Comparison of ENCODE assay signal across 26 cellular contexts in genomic region chr7:137778511-137778910, GRCh38.
DNase-seq lines count a peak whose midpoint lies in the region; ATAC-seq, FAIRE-seq and TF ChIP-seq lines count a peak whose summit lies in the region.
"Had no signal": no experiment of that assay in that cellular context is flagged by ENCODE, and none has a peak within 500 bp of the region (broad histone marks: within the 10 kb centered on the region; RNA-seq: fewer than 3 reads in every experiment).

No MANE protein-coding gene starts in this region.

- H3K9me3 Mint-ChIP-seq in neural progenitor cell = peaks cover 8% of the 10 kb centered on the region
- no peaks in the 10 kb centered on the region for H3K9me3 Mint-ChIP-seq in stimulated activated effector memory CD8-positive, alpha-beta T cell treated with anti-CD3 and anti-CD28 coated beads, Interleukin-12 subunit alpha, Interleukin-12 subunit beta, amount 100 ng/mL, for 72 hours

- no peak for FAIRE-seq in HepG2 (lab: Jason Lieb, UNC)
- FAIRE-seq: GM12878, GM12892, GM18507 had no signal

- H3K9ac ChIP-seq in HepG2 (ENCODE audit: insufficient read depth, low read depth, low read length) (no peak overlapping the region), neural progenitor cell (no peak overlapping the region)
- H3K9ac ChIP-seq: BLaER1 had no signal

- no peaks in the 10 kb centered on the region for H3K4me1 ChIP-seq in HepG2 (ENCODE audit: insufficient read depth, low read length)
- no peaks in the 10 kb centered on the region for H3K4me1 ChIP-seq in right lobe of liver
- H3K4me1 ChIP-seq in neural progenitor cell = peaks cover 9% of the 10 kb centered on the region
- H3K4me1 ChIP-seq: BE2C, BLaER1 had no signal

- no TSS peak for BruUV-seq in HepG2 (replicated peaks; lab: Mats Ljungman, UMichigan)

- ATAC-seq in HepG2 (no peak), right lobe of liver (no peak), HG03280 (IDR thresholded peaks at IDR 0.05; ENCODE audit: unreplicated experiment) (no peak)
- no peak for ATAC-seq in stimulated activated effector memory CD8-positive, alpha-beta T cell treated with anti-CD3 and anti-CD28 coated beads, Interleukin-12 subunit alpha, Interleukin-12 subunit beta, amount 100 ng/mL, for 72 hours
- ATAC-seq: GM12878 had no signal

- H3K4me3 ChIP-seq in HepG2 (replicated peaks in 1 of 3; ENCODE audit: insufficient read depth in 1 of 3, low read depth in 2 of 3, low read length in 3 of 3) (no peak overlapping the region), right lobe of liver (no peak overlapping the region), neural progenitor cell (no peak overlapping the region)
- H3K4me3 ChIP-seq: BLaER1, GM12878 had no signal

- peaks cover 0 to 11% of the 10 kb centered on the region in 2 experiments; a peak in 3 of 5 replicates for H3K27me3 ChIP-seq in HepG2 (ENCODE audit: control insufficient read depth in 1 of 2, insufficient read depth in 2 of 2, low read length in 2 of 2)
- no peaks in the 10 kb centered on the region for H3K27me3 ChIP-seq in right lobe of liver
- no peaks in the 10 kb centered on the region for H3K27me3 ChIP-seq in neural progenitor cell
- H3K27me3 ChIP-seq: BE2C, BLaER1 had no signal

- H3K36me3 Mint-ChIP-seq in neural progenitor cell = no peaks in the 10 kb centered on the region
- peaks cover 6% of the 10 kb centered on the region for H3K36me3 Mint-ChIP-seq in stimulated activated effector memory CD8-positive, alpha-beta T cell treated with anti-CD3 and anti-CD28 coated beads, Interleukin-12 subunit alpha, Interleukin-12 subunit beta, amount 100 ng/mL, for 72 hours
- H3K36me3 Mint-ChIP-seq: CD14-positive monocyte; CD4-positive, alpha-beta memory T cell; CD4-positive, CD25-positive, alpha-beta regulatory T cell had no signal

- in situ Hi-C loops in HepG2 (cut with HindIII; ENCODE audit: extremely low pct_ligation_motif_present, low pct_unique_long_range_greater_than_20kb) = no loop called here

- CTCF ChIA-PET in HepG2 (lab: Yijun Ruan, JAX; ENCODE audit: low intra/inter-chr PET ratio, low total read pairs) = no interaction called here

- no peak for TF ChIP-seq EP300 in HepG2 (IDR thresholded peaks at IDR 0.05; ENCODE audit: low read depth in 2 of 2, low read length in 2 of 2)
- no peak for TF ChIP-seq EP300 in HepG2 (CRISPR knock-in tag; IDR thresholded peaks at IDR 0.05; ENCODE audit: borderline replicate concordance)

- no peak overlapping the region for H2AFZ ChIP-seq in HepG2 (ENCODE audit: low read length)
- H2AFZ ChIP-seq in neural progenitor cell (replicated peaks) = no peak overlapping the region

- H4K20me1 ChIP-seq in HepG2 (ENCODE audit: insufficient read depth, low read length) (no peaks in the 10 kb centered on the region), neural progenitor cell (ENCODE audit: low read depth) (no peaks in the 10 kb centered on the region)
- H4K20me1 ChIP-seq: BLaER1 had no signal

- TF ChIP-seq POLR2A in HepG2 (IDR thresholded peaks at IDR 0.05; ENCODE audit: insufficient read depth in 1 of 2, low read depth in 2 of 2, low read length in 2 of 2) = no peak
- TF ChIP-seq POLR2A in right lobe of liver (IDR thresholded peaks at IDR 0.05) = no peak

- H3K27ac Mint-ChIP-seq in neural progenitor cell = no peak overlapping the region
- no peak overlapping the region for H3K27ac Mint-ChIP-seq in stimulated activated effector memory CD8-positive, alpha-beta T cell treated with anti-CD3 and anti-CD28 coated beads, Interleukin-12 subunit alpha, Interleukin-12 subunit beta, amount 100 ng/mL, for 72 hours
- H3K27ac Mint-ChIP-seq: CD14-positive monocyte; CD4-positive, alpha-beta memory T cell; CD4-positive, CD25-positive, alpha-beta regulatory T cell; CD8-positive, alpha-beta memory T cell had no signal

- TF ChIP-seq CTCF in HepG2 (CRISPR knock-in tag; IDR thresholded peaks at IDR 0.05) (no peak), right lobe of liver (IDR thresholded peaks at IDR 0.05) (no peak), neural progenitor cell (IDR thresholded peaks at IDR 0.05) (no peak)

- DNase-seq in HepG2 (ENCODE audit: low spot score) (no peak), right lobe of liver (no peak), NCI-H526 treated with DMSO at 0.1 percent for 48 hours (lab: John Stamatoyannopoulos, UW) (peak; percentile 26), neural progenitor cell (ENCODE audit: low spot score) (no peak)
- no peak for DNase-seq in stimulated activated effector memory CD8-positive, alpha-beta T cell treated with anti-CD3 and anti-CD28 coated beads, Interleukin-12 subunit alpha, Interleukin-12 subunit beta, amount 100 ng/mL, for 72 hours (ENCODE audit: low spot score in 2 of 2)
- DNase-seq: ACHN; BE2C; C1 segment of cervical spinal cord; CD4-positive, alpha-beta memory T cell; CD4-positive, CD25-positive, alpha-beta regulatory T cell; CD8-positive, alpha-beta memory T cell; COR-L47; DMS 273 treated with DMSO at 0.1 percent for 48 hours; DMS153; DMS53; DMS79; DND-41; EL; GDM1 had no signal

- H3K4me3 Mint-ChIP-seq in neural progenitor cell = no peak overlapping the region
- H3K4me3 Mint-ChIP-seq in stimulated activated effector memory CD8-positive, alpha-beta T cell treated with anti-CD3 and anti-CD28 coated beads, Interleukin-12 subunit alpha, Interleukin-12 subunit beta, amount 100 ng/mL, for 72 hours = no peak overlapping the region
- H3K4me3 Mint-ChIP-seq: CD4-positive, alpha-beta memory T cell; CD4-positive, CD25-positive, alpha-beta regulatory T cell; CD8-positive, alpha-beta memory T cell had no signal

- H3K9me3 ChIP-seq in HepG2 (ENCODE audit: low read length) (no peaks in the 10 kb centered on the region), right lobe of liver (no peaks in the 10 kb centered on the region), neural progenitor cell (ENCODE audit: low read depth) (no peaks in the 10 kb centered on the region)
- H3K9me3 ChIP-seq: BE2C, BLaER1 had no signal

- H3K27ac ChIP-seq in HepG2 (ENCODE audit: extremely low read length, insufficient read depth, low read length) = no peak overlapping the region
- H3K27ac ChIP-seq in right lobe of liver = no peak overlapping the region
- no peak overlapping the region for H3K27ac ChIP-seq in neural progenitor cell
- H3K27ac ChIP-seq: 22Rv1, BLaER1 had no signal

- H3K4me1 Mint-ChIP-seq in neural progenitor cell = peaks cover 8% of the 10 kb centered on the region
- H3K4me1 Mint-ChIP-seq in stimulated activated effector memory CD8-positive, alpha-beta T cell treated with anti-CD3 and anti-CD28 coated beads, Interleukin-12 subunit alpha, Interleukin-12 subunit beta, amount 100 ng/mL, for 72 hours = no peaks in the 10 kb centered on the region
- H3K4me1 Mint-ChIP-seq: CD14-positive monocyte; CD4-positive, alpha-beta memory T cell; CD4-positive, CD25-positive, alpha-beta regulatory T cell; CD8-positive, alpha-beta memory T cell had no signal

- POLR2A ChIA-PET in HepG2 (lab: Yijun Ruan, JAX) = no interaction called here

- H3K36me3 ChIP-seq in HepG2 (replicated peaks in 1 of 2; ENCODE audit: control insufficient read depth in 1 of 2, insufficient read depth in 2 of 2, low read length in 2 of 2) (no peaks in the 10 kb centered on the region), right lobe of liver (no peaks in the 10 kb centered on the region), neural progenitor cell (no peaks in the 10 kb centered on the region)
- H3K36me3 ChIP-seq: BE2C, BLaER1 had no signal

- H3K4me2 ChIP-seq in HepG2 (ENCODE audit: low read depth, low read length) = no peak overlapping the region
- peak overlapping the region; percentile 19 for H3K4me2 ChIP-seq in neural progenitor cell
- H3K4me2 ChIP-seq: BLaER1 had no signal

- H3K27me3 Mint-ChIP-seq in neural progenitor cell (ENCODE audit: insufficient read depth, low read depth) = peaks cover 2% of the 10 kb centered on the region
- H3K27me3 Mint-ChIP-seq: CD4-positive, CD25-positive, alpha-beta regulatory T cell had no signal

- H3F3A ChIP-seq in neural progenitor cell (ENCODE audit: low read depth) = no peaks in the 10 kb centered on the region

- no peak for TF ChIP-seq RAD21 in HepG2 (CRISPR knock-in tag; IDR thresholded peaks at IDR 0.05)

- intact Hi-C loops in HepG2 (cut with micrococcal nuclease; ENCODE audit: unreplicated experiment) (no loop called here), right lobe of liver (cut with DNase I) (no loop called here)

- no peaks in the 10 kb centered on the region for H3K79me2 ChIP-seq in HepG2 (ENCODE audit: insufficient read depth, low read length)
- H3K79me2 ChIP-seq in neural progenitor cell (ENCODE audit: low read depth) = no peaks in the 10 kb centered on the region

TF ChIP-seq in HepG2, 621 proteins besides CTCF, POLR2A, EP300 and RAD21 (continues in another document):
- TF ChIP-seq TFE3 (CRISPR knock-in tag; IDR thresholded peaks at IDR 0.05) = no peak
- no peak for TF ChIP-seq SNAI1 (CRISPR knock-in tag; IDR thresholded peaks at IDR 0.05; ENCODE audit: borderline replicate concordance)
- no peak for TF ChIP-seq HOXA5 (CRISPR knock-in tag; IDR thresholded peaks at IDR 0.05)
- TF ChIP-seq PHF5A (CRISPR knock-in tag; IDR thresholded peaks at IDR 0.05; ENCODE audit: low read depth, unreplicated experiment) = no peak
- TF ChIP-seq POGK (CRISPR knock-in tag; conservative IDR thresholded peaks at IDR 0.05) = no peak
- TF ChIP-seq MAFF (IDR thresholded peaks at IDR 0.05; ENCODE audit: low read depth, low read length) = peak; percentile 56
